Comparison of ENCODE assay signal across 8 cellular contexts in genomic region chr17:1720856-1721386, GRCh38. TPM values are rescaled to one million over a fixed set of nuclear protein-coding genes. Genes with fewer than 3 reads are reported as not detected.
DNase-seq lines count a peak whose midpoint lies in the region; ATAC-seq, FAIRE-seq and TF ChIP-seq lines count a peak whose summit lies in the region.

No MANE protein-coding gene starts in this region.

- no peak for ATAC-seq in GM12878

- peaks cover 19% of the 10 kb centered on the region for H3K79me2 ChIP-seq in GM12878 (ENCODE audit: control insufficient read depth, insufficient read depth, low read length)

- H3K36me3 ChIP-seq in GM12878 (ENCODE audit: control insufficient read depth in 2 of 2, insufficient read depth in 2 of 2, low read length in 1 of 2), result peaks cover 0 to 1% of the 10 kb centered on the region in 2 experiments; a peak in 1 of 4 replicates

- no peak for TF ChIP-seq POLR2A in GM12878 (IDR thresholded peaks at IDR 0.05; ENCODE audit: low read depth, low read length)

- no peak overlapping the region for H3K4me2 ChIP-seq in GM12878 (ENCODE audit: control insufficient read depth, insufficient read depth)

- POLR2A ChIA-PET in GM12878 (lab: Charles Lee), result interaction anchor here (0.6 to 5.1 kb wide), 11 partner anchors 15 to 172 kb away, joined by 3 to 16 read pairs (median 4); no protein-coding TSS in a partner anchor

- DNase-seq in DMS79 treated with DMSO at 0.1 percent for 48 hours (lab: John Stamatoyannopoulos, UW) (peak; percentile 6), T-helper 22 cell (ENCODE audit: low read depth) (peak; percentile 28), GM12878 (ENCODE audit: low read depth, low spot score) (no peak), kidney tubule cell (ENCODE audit: low spot score) (peak; percentile 65), NCI-H1436 treated with DMSO at 0.1 percent for 48 hours (lab: John Stamatoyannopoulos, UW) (no peak), urothelium cell line (ENCODE audit: low spot score) (no peak)
- peak; percentile 56 to 57 for DNase-seq in stimulated activated CD4-positive, alpha-beta T cell treated with anti-CD3 and anti-CD28 coated beads, Interleukin-4, amount 100 ng/mL, for 48 hours (ENCODE audit: low read depth in 2 of 2)

- TF ChIP-seq EP300 in Ishikawa (IDR thresholded peaks at IDR 0.05; ENCODE audit: borderline replicate concordance) (no peak), GM12878 (IDR thresholded peaks at IDR 0.05; ENCODE audit: borderline replicate concordance in 1 of 2, control insufficient read depth in 1 of 2, low read depth in 2 of 2, low read length in 2 of 2) (no peak)

- H3K27ac ChIP-seq in GM12878 (ENCODE audit: control insufficient read depth, insufficient read depth), result no peak overlapping the region

- no peak overlapping the region for H2AFZ ChIP-seq in GM12878 (ENCODE audit: control insufficient read depth, low read depth, low read length)

- no peaks in the 10 kb centered on the region for H3K27me3 ChIP-seq in GM12878 (replicated peaks in 1 of 2; ENCODE audit: control insufficient read depth in 2 of 2, insufficient read depth in 2 of 2, low read length in 1 of 2)

- FAIRE-seq in GM12878 (lab: Jason Lieb, UNC), result peak; percentile 83
- FAIRE-seq in urothelium cell line (lab: Jason Lieb, UNC), result no peak

- WGBS in GM12878 (ENCODE audit: insufficient coverage, insufficient replicate concordance, low lambda C conversion rate, missing lambda C conversion rate), result 31% methylated on average over 11 of the region's 11 CpGs

- CTCF ChIA-PET in GM12878 (lab: Yijun Ruan, JAX), result interaction anchor here (0.5 to 11.0 kb wide), 47 partner anchors 8 to 336 kb away, joined by 3 to 232 read pairs (median 4); partner anchors contain the start of genes DPH1, RILP and RTN4RL1

- no peaks in the 10 kb centered on the region for H3K9me3 ChIP-seq in GM12878 (replicated peaks; ENCODE audit: control insufficient read depth, insufficient read depth, low read length)

- in situ Hi-C loops in GM12878 (cut with MboI), result loop anchor here (5.0 kb wide), 1 partner anchor 111 kb away; the partner anchor contains the start of gene RPA1

- 0 out of 2 replicates have a peak overlapping the region, but pooled peaks have one; percentile 7 for H3K9ac ChIP-seq in GM12878 (ENCODE audit: control insufficient read depth, insufficient read depth, low read length)

- intact Hi-C loops in GM12878 (cut with micrococcal nuclease; ENCODE audit: unreplicated experiment), result loop anchor here (1.0 to 5.0 kb wide), 3 partner anchors 63 to 321 kb away; partner anchors contain the start of gene OVCA2

- SMC1A ChIA-PET in GM12878 (lab: Charles Lee; ENCODE audit: uncharacterized antibody, unreplicated experiment), result interaction anchor here (0.6 to 8.4 kb wide), 28 partner anchors 10 to 562 kb away, joined by 3 to 88 read pairs (median 4); no protein-coding TSS in a partner anchor

- RAD21 ChIA-PET in GM12878 (lab: Charles Lee; ENCODE audit: unreplicated experiment), result interaction anchor here (0.7 to 5.7 kb wide), 19 partner anchors 9 to 188 kb away, joined by 3 to 80 read pairs (median 4); partner anchors contain the start of genes RPA1 and SMYD4

- peaks cover 28% of the 10 kb centered on the region for H3K4me1 ChIP-seq in GM12878 (ENCODE audit: control insufficient read depth, insufficient read depth, low read length)

- H3K4me3 ChIP-seq in GM12878, result no peak overlapping the region

- no peaks in the 10 kb centered on the region for H4K20me1 ChIP-seq in GM12878 (ENCODE audit: control insufficient read depth, insufficient read depth)

- BruUV-seq in GM12878 (replicated peaks; lab: Mats Ljungman, UMichigan), result no TSS peak

- TF ChIP-seq CTCF in GM12878 (IDR thresholded peaks at IDR 0.05 in 2 of 3, conservative IDR thresholded peaks at IDR 0.05 in 1 of 3; ENCODE audit: control insufficient read depth in 2 of 3, extremely low read depth in 1 of 3, insufficient read depth in 1 of 3, low read depth in 3 of 3, low read length in 3 of 3), result peak; percentile 96 to 98 (median 97)

- TF ChIP-seq RAD21 in Ishikawa (IDR thresholded peaks at IDR 0.05; ENCODE audit: low read depth), result peak; percentile 89
- peak; percentile 94 for TF ChIP-seq RAD21 in GM12878 (IDR thresholded peaks at IDR 0.05; ENCODE audit: insufficient read depth, low read depth, low read length)

RNA-seq across cellular contexts. Expression of gene WDR81, which starts 3.6 kb away (rescaled TPM):
- 29.5 and 36.2 TPM in 2 replicates for total RNA-seq in GM12878 (2013; cell fraction: nucleolus; rRNA removed)
- 15.1 and 16.0 TPM in 2 replicates for total RNA-seq in GM12878 (2014; rRNA removed)
- 3.8 and 5.0 TPM in 2 replicates for total RNA-seq in GM12878 (2014; rRNA removed; fragmentation: Illumina TruSeq; extraction: Trizol)
- 19.0 and 22.4 TPM in 2 replicates for total RNA-seq in GM12878 (2021)
- 3.5 TPM for polyA plus RNA-seq in GM12878 (2011; ENCODE audit: low read depth)
- polyA plus RNA-seq in GM12878 (2011; rRNA removed), result 1.4 and 2.8 TPM in 2 replicates
- polyA plus RNA-seq in GM12878 (2011; cell fraction: cytosol; rRNA removed), result 5.4 and 7.4 TPM in 2 replicates
- 28.8 and 42.7 TPM in 2 replicates for polyA plus RNA-seq in GM12878 (2011; cell fraction: nucleus; rRNA removed)
- polyA plus RNA-seq in GM12878 (2012), result 9.2 and 10.0 TPM in 2 replicates
- polyA plus RNA-seq in GM12878 (2014; fragmentation: Illumina TruSeq; extraction: Trizol), result 0.54 and 4.0 TPM in 2 replicates
- under 1 TPM in 1 of 2 experiments, not detected in 1; 0.13 TPM for polyA plus RNA-seq in GM12878 (2014; fragmentation: Nextera tagmentation; extraction: Ambion mirVana)
- 15.1 and 17.5 TPM in 2 replicates for polyA plus RNA-seq in GM12878 (2014; rRNA removed)
- polyA plus RNA-seq in GM12878 (2016; fragmentation: Nextera tagmentation; extraction: Ambion mirVana), result 1 to 10 TPM; 7.3 to 8.5 TPM
- polyA minus RNA-seq in GM12878 (2011; rRNA and poly(A)+ RNA removed), result 5.9 and 14.0 TPM in 2 replicates
- polyA minus RNA-seq in GM12878 (2011; cell fraction: cytosol; rRNA and poly(A)+ RNA removed), result 8.1 and 11.9 TPM in 2 replicates
- 9.6 and 18.9 TPM in 2 replicates for polyA minus RNA-seq in GM12878 (2011; cell fraction: nucleus; rRNA and poly(A)+ RNA removed)

RNA-seq across cellular contexts. Expression of gene TLCD2, which starts 10.7 kb away (rescaled TPM):
- total RNA-seq in GM12878 (2013; cell fraction: nucleolus; rRNA removed), result 0.06 and 0.17 TPM in 2 replicates
- total RNA-seq in GM12878 (2014; rRNA removed) (0.05 and 0.06 TPM in 2 replicates), GM12878 (2014; rRNA removed; fragmentation: Illumina TruSeq; extraction: Trizol) (0.04 and 0.05 TPM in 2 replicates), GM12878 (2021) (0.08 and 0.15 TPM in 2 replicates)
- 0.04 TPM for polyA plus RNA-seq in GM12878 (2011; ENCODE audit: low read depth)
- polyA plus RNA-seq in GM12878 (2011; rRNA removed) (0.01 and 0.03 TPM in 2 replicates), GM12878 (2014; fragmentation: Illumina TruSeq; extraction: Trizol) (0.06 TPM in 1 of 2 replicates, not detected in the other), GM12878 (2014; fragmentation: Nextera tagmentation; extraction: Ambion mirVana) (under 1 TPM; 0.02 TPM), GM12878 (2014; rRNA removed) (0.11 and 0.13 TPM in 2 replicates), GM12878 (2016; fragmentation: Nextera tagmentation; extraction: Ambion mirVana) (not detected)
- polyA plus RNA-seq in GM12878 (2011; cell fraction: cytosol; rRNA removed), result not detected in 2 replicates
- 0.03 and 0.04 TPM in 2 replicates for polyA plus RNA-seq in GM12878 (2011; cell fraction: nucleus; rRNA removed)
- 0.10 and 0.11 TPM in 2 replicates for polyA plus RNA-seq in GM12878 (2012)
- 0.05 and 0.07 TPM in 2 replicates for polyA minus RNA-seq in GM12878 (2011; rRNA and poly(A)+ RNA removed)
- polyA minus RNA-seq in GM12878 (2011; cell fraction: cytosol; rRNA and poly(A)+ RNA removed), result 0.21 TPM in 1 of 2 replicates, not detected in the other
- polyA minus RNA-seq in GM12878 (2011; cell fraction: nucleus; rRNA and poly(A)+ RNA removed), result under 0.01 and 0.10 TPM in 2 replicates

RNA-seq across cellular contexts. Expression of gene SERPINF2, which starts 21.8 kb away (rescaled TPM):
- total RNA-seq in GM12878 (2013; cell fraction: nucleolus; rRNA removed), result 0.20 and 0.46 TPM in 2 replicates
- total RNA-seq in GM12878 (2014; rRNA removed), result 0.11 TPM in 1 of 2 replicates, not detected in the other
- 0.04 TPM in 1 of 2 replicates, not detected in the other for total RNA-seq in GM12878 (2014; rRNA removed; fragmentation: Illumina TruSeq; extraction: Trizol)
- total RNA-seq in GM12878 (2021), result 0.21 and 0.40 TPM in 2 replicates
- not detected for polyA plus RNA-seq in GM12878 (2011; ENCODE audit: low read depth)
- 0.14 TPM in 1 of 2 replicates, not detected in the other for polyA plus RNA-seq in GM12878 (2011; rRNA removed)
- 0.20 and 0.25 TPM in 2 replicates for polyA plus RNA-seq in GM12878 (2011; cell fraction: cytosol; rRNA removed)
- 0.22 and 0.47 TPM in 2 replicates for polyA plus RNA-seq in GM12878 (2011; cell fraction: nucleus; rRNA removed)
- 0.10 and 0.19 TPM in 2 replicates for polyA plus RNA-seq in GM12878 (2012)
- polyA plus RNA-seq in GM12878 (2014; fragmentation: Illumina TruSeq; extraction: Trizol), result not detected in 2 replicates
- polyA plus RNA-seq in GM12878 (2014; fragmentation: Nextera tagmentation; extraction: Ambion mirVana), result not detected
- 0.03 TPM in 1 of 2 replicates, not detected in the other for polyA plus RNA-seq in GM12878 (2014; rRNA removed)
- polyA plus RNA-seq in GM12878 (2016; fragmentation: Nextera tagmentation; extraction: Ambion mirVana), result not detected
- not detected in 2 replicates for polyA minus RNA-seq in GM12878 (2011; rRNA and poly(A)+ RNA removed)
- polyA minus RNA-seq in GM12878 (2011; cell fraction: cytosol; rRNA and poly(A)+ RNA removed), result 0.42 TPM in 1 of 2 replicates, not detected in the other
- polyA minus RNA-seq in GM12878 (2011; cell fraction: nucleus; rRNA and poly(A)+ RNA removed), result not detected in 2 replicates

RNA-seq across cellular contexts. Expression of gene PRPF8, which starts 36.3 kb away (rescaled TPM):
- total RNA-seq in GM12878 (2013; cell fraction: nucleolus; rRNA removed), result 308 and 355 TPM in 2 replicates
- total RNA-seq in GM12878 (2014; rRNA removed), result 119 and 157 TPM in 2 replicates
- total RNA-seq in GM12878 (2014; rRNA removed; fragmentation: Illumina TruSeq; extraction: Trizol), result 75.0 and 77.2 TPM in 2 replicates
- total RNA-seq in GM12878 (2021), result 313 and 337 TPM in 2 replicates
- 951 TPM for polyA plus RNA-seq in GM12878 (2011; ENCODE audit: low read depth)
- polyA plus RNA-seq in GM12878 (2011; rRNA removed), result 45.4 and 156 TPM in 2 replicates
- 122 and 145 TPM in 2 replicates for polyA plus RNA-seq in GM12878 (2011; cell fraction: cytosol; rRNA removed)
- polyA plus RNA-seq in GM12878 (2011; cell fraction: nucleus; rRNA removed), result 325 and 335 TPM in 2 replicates
- 137 and 153 TPM in 2 replicates for polyA plus RNA-seq in GM12878 (2012)
- polyA plus RNA-seq in GM12878 (2014; fragmentation: Illumina TruSeq; extraction: Trizol), result 193 and 227 TPM in 2 replicates
- polyA plus RNA-seq in GM12878 (2014; fragmentation: Nextera tagmentation; extraction: Ambion mirVana), result 100 to 1,000 TPM; 133 to 167 TPM
- 123 and 163 TPM in 2 replicates for polyA plus RNA-seq in GM12878 (2014; rRNA removed)
- polyA plus RNA-seq in GM12878 (2016; fragmentation: Nextera tagmentation; extraction: Ambion mirVana), result 100 to 1,000 TPM; 224 to 238 TPM
- 229 and 378 TPM in 2 replicates for polyA minus RNA-seq in GM12878 (2011; rRNA and poly(A)+ RNA removed)
- polyA minus RNA-seq in GM12878 (2011; cell fraction: cytosol; rRNA and poly(A)+ RNA removed), result 198 and 260 TPM in 2 replicates
- 124 and 187 TPM in 2 replicates for polyA minus RNA-seq in GM12878 (2011; cell fraction: nucleus; rRNA and poly(A)+ RNA removed)

RNA-seq across cellular contexts. Expression of gene SERPINF1, which starts 40.9 kb away (rescaled TPM):
- total RNA-seq in GM12878 (2013; cell fraction: nucleolus; rRNA removed), result 1.2 TPM in 1 of 2 replicates, not detected in the other
- 2.3 and 6.3 TPM in 2 replicates for total RNA-seq in GM12878 (2014; rRNA removed)
- 2.4 and 2.9 TPM in 2 replicates for total RNA-seq in GM12878 (2014; rRNA removed; fragmentation: Illumina TruSeq; extraction: Trizol)
- 3.0 and 3.4 TPM in 2 replicates for total RNA-seq in GM12878 (2021)
- polyA plus RNA-seq in GM12878 (2011; ENCODE audit: low read depth), result 1.8 TPM
- polyA plus RNA-seq in GM12878 (2011; rRNA removed), result 0.18 and 0.19 TPM in 2 replicates
- 0.09 and 0.23 TPM in 2 replicates for polyA plus RNA-seq in GM12878 (2011; cell fraction: cytosol; rRNA removed)
- not detected in 2 replicates for polyA plus RNA-seq in GM12878 (2011; cell fraction: nucleus; rRNA removed)
- polyA plus RNA-seq in GM12878 (2012), result 2.6 and 2.8 TPM in 2 replicates
- polyA plus RNA-seq in GM12878 (2014; fragmentation: Illumina TruSeq; extraction: Trizol), result 1.8 and 3.3 TPM in 2 replicates
- polyA plus RNA-seq in GM12878 (2014; fragmentation: Nextera tagmentation; extraction: Ambion mirVana), result 1 to 10 TPM; 1.7 to 1.9 TPM
- polyA plus RNA-seq in GM12878 (2014; rRNA removed), result 4.4 and 4.9 TPM in 2 replicates
- 1 to 10 TPM; 4.5 to 5.5 TPM for polyA plus RNA-seq in GM12878 (2016; fragmentation: Nextera tagmentation; extraction: Ambion mirVana)
- 1.2 TPM in 1 of 2 replicates, not detected in the other for polyA minus RNA-seq in GM12878 (2011; rRNA and poly(A)+ RNA removed)
- not detected in 2 replicates for polyA minus RNA-seq in GM12878 (2011; cell fraction: cytosol; rRNA and poly(A)+ RNA removed)
- not detected in 2 replicates for polyA minus RNA-seq in GM12878 (2011; cell fraction: nucleus; rRNA and poly(A)+ RNA removed)

Comparison
In these comparisons a context has a peak if more than half of its experiments do, and no peak if none do; other contexts are left out.
1. DNase-seq: peak in DMS79 treated with DMSO at 0.1 percent for 48 hours (single experiment), T-helper 22 cell (single experiment), kidney tubule cell (single experiment) and stimulated activated CD4-positive, alpha-beta T cell treated with anti-CD3 and anti-CD28 coated beads, Interleukin-4, amount 100 ng/mL, for 48 hours (2 of 2); none in GM12878 (single experiment), NCI-H1436 treated with DMSO at 0.1 percent for 48 hours (single experiment) and urothelium cell line (single experiment).